8 cellular contexts compared by ENCODE assay signal in the genomic region with DNA sequence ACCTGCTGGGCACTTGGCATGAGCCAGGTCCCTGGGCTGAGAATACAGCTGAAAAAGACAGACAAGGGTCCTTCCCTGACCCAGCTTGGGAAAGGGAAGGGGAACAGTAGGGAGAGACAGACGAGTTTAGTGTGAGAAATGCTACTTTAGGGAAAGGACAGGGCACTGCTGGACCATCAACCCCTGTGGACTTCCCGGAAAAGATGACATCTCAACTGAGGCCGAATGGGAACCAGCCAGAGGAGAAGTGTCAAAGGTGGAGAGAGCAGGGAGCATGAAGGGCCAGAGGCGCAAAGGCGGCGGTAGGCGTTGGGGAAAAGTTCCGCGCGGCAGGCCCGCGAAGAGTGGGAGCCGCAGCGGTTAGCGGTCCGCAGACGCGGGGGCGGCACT. TPM values are rescaled to one million over a fixed set of nuclear protein-coding genes. Genes with fewer than 3 reads are reported as not detected.
DNase-seq lines count a peak whose midpoint lies in the region; ATAC-seq and TF ChIP-seq lines count a peak whose summit lies in the region.

No MANE protein-coding gene starts in this region.

- TF ChIP-seq CTCF in epithelial cell of esophagus (IDR thresholded peaks at IDR 0.05; ENCODE audit: insufficient read depth, low read depth, low read length, missing control alignments) (no peak), progenitor cell of endocrine pancreas (IDR thresholded peaks at IDR 0.05; ENCODE audit: unreplicated experiment) (no peak)

- H3K27ac Mint-ChIP-seq in progenitor cell of endocrine pancreas: peak overlapping the region; percentile 94

- peaks cover 2% of the 10 kb centered on the region for H3K36me3 Mint-ChIP-seq in progenitor cell of endocrine pancreas (ENCODE audit: insufficient read depth)

- H3K9me3 Mint-ChIP-seq in progenitor cell of endocrine pancreas (ENCODE audit: low read depth): no peaks in the 10 kb centered on the region

- ATAC-seq in HG02610 (IDR thresholded peaks at IDR 0.05; ENCODE audit: unreplicated experiment): no peak
- ATAC-seq in HG03139 (IDR thresholded peaks at IDR 0.05; ENCODE audit: unreplicated experiment): no peak

- peak overlapping the region; percentile 86 for H3K4me3 Mint-ChIP-seq in progenitor cell of endocrine pancreas (ENCODE audit: low read depth)

- peaks cover 14% of the 10 kb centered on the region for H3K4me1 Mint-ChIP-seq in progenitor cell of endocrine pancreas (ENCODE audit: low read depth)

- H3K27me3 Mint-ChIP-seq in progenitor cell of endocrine pancreas: peaks cover 4% of the 10 kb centered on the region

- DNase-seq in NCI-H510A treated with DMSO at 0.1 percent for 48 hours (lab: John Stamatoyannopoulos, UW): peak; percentile 3
- no peak for DNase-seq in NCI-H510A (lab: John Stamatoyannopoulos, UW)
- peak; percentile 45 for DNase-seq in RPMI8226
- DNase-seq in epithelial cell of esophagus (ENCODE audit: low read depth): no peak
- DNase-seq in progenitor cell of endocrine pancreas (ENCODE audit: low spot score, unreplicated experiment): no peak
- DNase-seq in NCI-H2227 treated with DMSO at 0.1 percent for 48 hours (lab: John Stamatoyannopoulos, UW): no peak

- peak overlapping the region; percentile 79 for H3K4me3 ChIP-seq in epithelial cell of esophagus (ENCODE audit: low read length)

RNA-seq across cellular contexts. Expression of gene TEX261, which starts 0.6 kb away (rescaled TPM):
- 35.4 and 36.9 TPM in 2 replicates for total RNA-seq in progenitor cell of endocrine pancreas

RNA-seq across cellular contexts. Expression of gene ANKRD53, which starts 15.6 kb away (rescaled TPM):
- 3.7 and 5.4 TPM in 2 replicates for total RNA-seq in progenitor cell of endocrine pancreas

RNA-seq across cellular contexts. Expression of gene ATP6V1B1, which starts 58.4 kb away (rescaled TPM):
- not detected in 2 replicates for total RNA-seq in progenitor cell of endocrine pancreas

Comparison
In these comparisons a context has a peak if more than half of its experiments do, and no peak if none do; other contexts are left out.
1. DNase-seq: peak in NCI-H510A treated with DMSO at 0.1 percent for 48 hours (single experiment) and RPMI8226 (single experiment); none in NCI-H510A (single experiment), epithelial cell of esophagus (single experiment), progenitor cell of endocrine pancreas (single experiment) and NCI-H2227 treated with DMSO at 0.1 percent for 48 hours (single experiment).